Comparison of ENCODE assay signal across 8 cellular contexts in the genomic region with DNA sequence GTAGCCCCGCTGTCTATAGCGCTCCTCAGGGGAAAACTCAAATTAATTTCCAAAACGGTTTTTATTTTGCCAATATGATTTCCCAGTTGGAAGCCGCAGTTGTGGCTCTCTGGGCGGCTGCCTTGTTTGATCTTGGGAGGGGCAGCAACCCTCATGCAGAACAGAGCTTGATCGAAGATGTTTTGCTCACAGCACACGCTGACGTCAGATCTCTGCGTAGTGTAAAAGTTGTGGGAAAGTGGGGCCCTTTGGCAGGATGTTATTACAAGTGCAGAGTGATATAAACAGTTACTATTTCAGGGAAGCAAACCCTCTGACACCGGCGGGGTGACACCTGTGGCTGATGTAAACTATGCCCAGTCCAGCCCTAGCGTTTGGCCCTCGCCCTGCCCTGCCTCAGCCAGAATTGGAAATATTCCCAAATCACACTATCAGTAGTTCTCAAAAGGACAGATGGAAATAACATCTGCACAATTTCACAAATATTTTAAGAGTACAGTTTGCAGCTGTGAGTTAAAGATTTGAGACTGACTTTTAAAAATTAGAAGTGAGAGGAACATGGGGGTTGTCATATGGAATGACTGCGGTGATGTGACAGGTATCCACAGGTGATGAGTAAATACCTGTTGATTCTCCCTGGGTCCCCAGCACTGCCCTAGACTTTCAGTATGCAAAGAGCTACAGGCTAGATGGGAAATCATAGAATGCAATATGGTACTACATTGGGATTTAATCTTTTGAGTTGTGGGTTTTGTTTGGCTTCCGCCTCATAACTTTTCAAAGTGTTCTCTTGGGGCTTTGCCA. TPM values are rescaled to one million over a fixed set of nuclear protein-coding genes. Genes with fewer than 3 reads are reported as not detected.
DNase-seq lines count a peak whose midpoint lies in the region; ATAC-seq and TF ChIP-seq lines count a peak whose summit lies in the region.

No MANE protein-coding gene starts in this region.

- H3K4ac ChIP-seq in mesenchymal stem cell (ENCODE audit: low read depth in 1 of 2, low read length in 2 of 2), result no peak overlapping the region

- H3K18ac ChIP-seq in mesenchymal stem cell (ENCODE audit: low read depth in 1 of 2, low read length in 2 of 2), result no peak overlapping the region

- H3K23ac ChIP-seq in mesenchymal stem cell (ENCODE audit: low read length in 2 of 2), result no peak overlapping the region

- peaks cover 8% of the 10 kb centered on the region for H3K4me1 Mint-ChIP-seq in activated naive CD4-positive, alpha-beta T cell treated with anti-CD3 and anti-CD28 coated beads for 36 hours (ENCODE audit: low read depth)

- CTCF ChIA-PET in activated naive CD4-positive, alpha-beta T cell treated with anti-CD3 and anti-CD28 coated beads for 36 hours (lab: Charles Lee), result interaction anchor here (0.7 to 2.1 kb wide), 3 partner anchors 107 to 739 kb away, joined by 4 to 25 read pairs (median 6); no protein-coding TSS in a partner anchor

- peak overlapping the region; percentile 57 for H3K4me3 Mint-ChIP-seq in activated naive CD4-positive, alpha-beta T cell treated with anti-CD3 and anti-CD28 coated beads for 36 hours

- H3K4me3 ChIP-seq in choroid plexus epithelial cell (ENCODE audit: low read depth, low read length) (peak overlapping the region; percentile 47), mesenchymal stem cell (ENCODE audit: insufficient read depth in 1 of 2, low read depth in 1 of 2, low read length in 2 of 2) (peak overlapping the region in 1 of 2 experiments; percentile 78), urinary bladder (ENCODE audit: low read depth, low read length) (peak overlapping the region; percentile 56)

- no peaks in the 10 kb centered on the region for H3K9me3 ChIP-seq in mesenchymal stem cell (ENCODE audit: control insufficient read depth, low read length)

- peaks cover 0 to 21% of the 10 kb centered on the region in 2 experiments for H3K27me3 ChIP-seq in mesenchymal stem cell (ENCODE audit: control insufficient read depth in 1 of 2, insufficient read depth in 1 of 2, low read length in 2 of 2)

- no peak overlapping the region for H2BK5ac ChIP-seq in mesenchymal stem cell (ENCODE audit: low read depth, low read length, poor library complexity, severe bottlenecking)

- H2BK12ac ChIP-seq in mesenchymal stem cell (ENCODE audit: low read length in 2 of 2), result no peak overlapping the region

- peaks cover 37% of the 10 kb centered on the region for H3K27me3 Mint-ChIP-seq in activated naive CD4-positive, alpha-beta T cell treated with anti-CD3 and anti-CD28 coated beads for 36 hours (ENCODE audit: low read depth)

- H2BK120ac ChIP-seq in mesenchymal stem cell (ENCODE audit: low read depth, low read length), result no peak overlapping the region

- H3K27ac ChIP-seq in mesenchymal stem cell (ENCODE audit: low read length, poor library complexity, severe bottlenecking) (no peak overlapping the region), urinary bladder (ENCODE audit: low read depth) (no peak overlapping the region)

- peaks cover 27% of the 10 kb centered on the region for H3K4me1 ChIP-seq in mesenchymal stem cell (ENCODE audit: control insufficient read depth, insufficient read depth, low read depth, low read length)
- no peaks in the 10 kb centered on the region for H3K4me1 ChIP-seq in urinary bladder (ENCODE audit: insufficient read depth)

- peak overlapping the region; percentile 20 for H3K9ac ChIP-seq in mesenchymal stem cell (ENCODE audit: low read length)

- H2BK15ac ChIP-seq in mesenchymal stem cell (ENCODE audit: low read depth, poor library complexity, severe bottlenecking), result no peak overlapping the region

- DNase-seq in activated naive CD4-positive, alpha-beta T cell treated with anti-CD3 and anti-CD28 coated beads for 36 hours, result peak; percentile 44
- DNase-seq in activated naive CD4-positive, alpha-beta T cell treated with anti-CD3 and anti-CD28 coated beads, Interleukin-2, amount 50 U/mL, for 72 hours (ENCODE audit: low spot score in 2 of 2), result no peak
- DNase-seq in choroid plexus epithelial cell (ENCODE audit: low read depth) (peak; percentile 76), mesenchymal stem cell (peak; percentile 92), activated gamma-delta T cell treated with Interleukin-2 at 50 U/mL for 16 hours (no peak), NCI-H510A treated with DMSO at 0.1 percent for 48 hours (lab: John Stamatoyannopoulos, UW) (no peak), GM03348 (ENCODE audit: low spot score) (no peak)

- H3K9me3 Mint-ChIP-seq in activated naive CD4-positive, alpha-beta T cell treated with anti-CD3 and anti-CD28 coated beads for 36 hours, result no peaks in the 10 kb centered on the region
- H3K9me3 Mint-ChIP-seq in activated naive CD4-positive, alpha-beta T cell treated with anti-CD3 and anti-CD28 coated beads, Interleukin-2, amount 50 U/mL, for 72 hours, result no peaks in the 10 kb centered on the region

- no peak for ATAC-seq in activated naive CD4-positive, alpha-beta T cell treated with anti-CD3 and anti-CD28 coated beads, Interleukin-2, amount 50 U/mL, for 72 hours

- no peaks in the 10 kb centered on the region for H3K36me3 Mint-ChIP-seq in activated naive CD4-positive, alpha-beta T cell treated with anti-CD3 and anti-CD28 coated beads for 36 hours (ENCODE audit: low read depth)
- H3K36me3 Mint-ChIP-seq in activated naive CD4-positive, alpha-beta T cell treated with anti-CD3 and anti-CD28 coated beads, Interleukin-2, amount 50 U/mL, for 72 hours, result peaks cover 0 to 6% of the 10 kb centered on the region in 2 donors

- peaks cover 4% of the 10 kb centered on the region for H3K79me1 ChIP-seq in mesenchymal stem cell (replicated peaks; ENCODE audit: low read length, poor library complexity, severe bottlenecking)

- TF ChIP-seq CTCF in choroid plexus epithelial cell (conservative IDR thresholded peaks at IDR 0.05; ENCODE audit: low read depth, low read length), result no peak

- H2AK5ac ChIP-seq in mesenchymal stem cell (ENCODE audit: low read length, severe bottlenecking), result no peak overlapping the region

- H4K8ac ChIP-seq in mesenchymal stem cell (ENCODE audit: low read length), result no peak overlapping the region

- H3K27ac Mint-ChIP-seq in activated naive CD4-positive, alpha-beta T cell treated with anti-CD3 and anti-CD28 coated beads for 36 hours, result no peak overlapping the region
- no peak overlapping the region for H3K27ac Mint-ChIP-seq in activated naive CD4-positive, alpha-beta T cell treated with anti-CD3 and anti-CD28 coated beads, Interleukin-2, amount 50 U/mL, for 72 hours

- intact Hi-C loops in activated naive CD4-positive, alpha-beta T cell treated with anti-CD3 and anti-CD28 coated beads for 36 hours (cut with micrococcal nuclease), result no loop called here

- no peak overlapping the region for H4K91ac ChIP-seq in mesenchymal stem cell (ENCODE audit: low read length)

- no peak overlapping the region for H2AFZ ChIP-seq in mesenchymal stem cell (ENCODE audit: low read depth, low read length)

- H3K4me2 ChIP-seq in mesenchymal stem cell (ENCODE audit: low read length, poor library complexity, severe bottlenecking), result peak overlapping the region; percentile 97

- H3K36me3 ChIP-seq in mesenchymal stem cell (ENCODE audit: control insufficient read depth in 1 of 2, insufficient read depth in 2 of 2, low read depth in 1 of 2, low read length in 2 of 2) (no peaks in the 10 kb centered on the region), urinary bladder (ENCODE audit: insufficient read depth) (no peaks in the 10 kb centered on the region)

- WGBS in mesenchymal stem cell, result 40% methylated on average over 15 of the region's 15 CpGs
- 19% methylated on average over 15 of the region's 15 CpGs for WGBS in urinary bladder

- no peak overlapping the region for H3K14ac ChIP-seq in mesenchymal stem cell (ENCODE audit: low read length in 2 of 2)

RNA-seq across cellular contexts. Expression of a gene that starts 1.7 kb away (rescaled TPM):
- total RNA-seq in activated naive CD4-positive, alpha-beta T cell treated with anti-CD3 and anti-CD28 coated beads for 36 hours, result 1 to 10 TPM; 1.3 to 1.4 TPM
- total RNA-seq in activated naive CD4-positive, alpha-beta T cell treated with anti-CD3 and anti-CD28 coated beads, Interleukin-2, amount 50 U/mL, for 72 hours, result under 1 TPM; 0.16 to 0.43 TPM
- polyA plus RNA-seq in mesenchymal stem cell (2013, experiment 1 of 2), result 6.0 TPM
- polyA plus RNA-seq in mesenchymal stem cell (2013, experiment 2 of 2), result 5.7 TPM
- total RNA-seq in urinary bladder, result 228 TPM
- 898 TPM for polyA plus RNA-seq in urinary bladder

Comparison
In these comparisons a context has a peak if more than half of its experiments do, and no peak if none do; other contexts are left out.
1. DNase-seq: peak in activated naive CD4-positive, alpha-beta T cell treated with anti-CD3 and anti-CD28 coated beads for 36 hours (single experiment), choroid plexus epithelial cell (single experiment) and mesenchymal stem cell (single experiment); none in activated naive CD4-positive, alpha-beta T cell treated with anti-CD3 and anti-CD28 coated beads, Interleukin-2, amount 50 U/mL, for 72 hours (0 of 2), activated gamma-delta T cell treated with Interleukin-2 at 50 U/mL for 16 hours (single experiment), NCI-H510A treated with DMSO at 0.1 percent for 48 hours (single experiment) and GM03348 (single experiment).
2. RNA of a gene that starts 1.7 kb away (total RNA-seq): 228 TPM in urinary bladder (single experiment); 1.3 to 1.4 TPM in activated naive CD4-positive, alpha-beta T cell treated with anti-CD3 and anti-CD28 coated beads for 36 hours and 0.16 to 0.43 TPM in activated naive CD4-positive, alpha-beta T cell treated with anti-CD3 and anti-CD28 coated beads, Interleukin-2, amount 50 U/mL, for 72 hours; every median in the first group is over 10 times any median in the second.